8 cellular contexts compared by ENCODE assay signal in genomic region chr20:37096415-37097039, GRCh38. TPM values are rescaled to one million over a fixed set of nuclear protein-coding genes. Genes with fewer than 3 reads are reported as not detected.
DNase-seq lines count a peak whose midpoint lies in the region; ATAC-seq, FAIRE-seq and TF ChIP-seq lines count a peak whose summit lies in the region.

No MANE protein-coding gene starts in this region.

- peaks cover 33% of the 10 kb centered on the region for H3K4me1 Mint-ChIP-seq in activated B cell treated with CpG ODN at 0.5 μM for 24 hours

- CTCF ChIA-PET in activated B cell treated with CpG ODN at 0.5 μM for 24 hours (lab: Charles Lee): interaction anchor here (1.0 kb wide), 1 partner anchor 99 kb away, joined by 3 read pairs; no protein-coding TSS in a partner anchor

- H3K4me3 ChIP-seq in left ventricle myocardium inferior: peak overlapping the region; percentile 94
- peak overlapping the region; percentile 57 to 96 (median 79) for H3K4me3 ChIP-seq in right lobe of liver
- peak overlapping the region; percentile 59 to 74 for H3K4me3 ChIP-seq in vagina
- H3K4me3 ChIP-seq in small intestine (ENCODE audit: low read depth in 1 of 2, low read length in 2 of 2): peak overlapping the region in 1 of 2 donors; percentile 68

- peak overlapping the region; percentile 100 for H3K27ac Mint-ChIP-seq in activated B cell treated with CpG ODN at 0.5 μM for 24 hours

- H3K36me3 ChIP-seq in left ventricle myocardium inferior (no peaks in the 10 kb centered on the region), right lobe of liver (no peaks in the 10 kb centered on the region), vagina (no peaks in the 10 kb centered on the region), small intestine (ENCODE audit: control insufficient read depth in 2 of 2, insufficient read depth in 2 of 2, low read length in 2 of 2) (no peaks in the 10 kb centered on the region)

- intact Hi-C loops in left ventricle myocardium inferior (cut with micrococcal nuclease): no loop called here
- intact Hi-C loops in left ventricle myocardium superior (cut with micrococcal nuclease): no loop called here
- intact Hi-C loops in activated B cell treated with CpG ODN at 0.5 μM for 24 hours (cut with micrococcal nuclease): loop anchor here (1.0 to 5.0 kb wide), 4 partner anchors 83 to 432 kb away; partner anchors contain the start of genes MROH8, RPN2 and SAMHD1
- intact Hi-C loops in right lobe of liver (cut with DNase I): no loop called here
- intact Hi-C loops in vagina (cut with DNase I): no loop called here

- DNase-seq in left ventricle myocardium inferior: no peak
- no peak for DNase-seq in left ventricle myocardium superior
- no peak for DNase-seq in activated B cell treated with CpG ODN at 0.5 μM for 24 hours
- DNase-seq in right lobe of liver: no peak
- DNase-seq in vagina (ENCODE audit: extremely low spot score in 2 of 2): no peak
- DNase-seq in NCI-H1092 treated with DMSO at 0.1 percent for 48 hours (lab: John Stamatoyannopoulos, UW): no peak
- DNase-seq in small intestine: no peak

- no peaks in the 10 kb centered on the region for H3K9me3 Mint-ChIP-seq in activated B cell treated with CpG ODN at 0.5 μM for 24 hours

- FAIRE-seq in small intestine (lab: Jason Lieb, UNC): no peak

- POLR2A ChIA-PET in activated B cell treated with CpG ODN at 0.5 μM for 24 hours (lab: Charles Lee): interaction anchor here (0.5 to 1.8 kb wide), 10 partner anchors 13 to 1142 kb away, joined by 3 to 43 read pairs (median 4); partner anchors contain the start of genes MROH8, RPN2 and SCAND1

- no peak for TF ChIP-seq CTCF in left ventricle myocardium inferior (IDR thresholded peaks at IDR 0.05; ENCODE audit: borderline replicate concordance)
- TF ChIP-seq CTCF in activated B cell treated with CpG ODN at 0.5 μM for 24 hours (IDR thresholded peaks at IDR 0.05): no peak
- peak in 1 of 4 donors; percentile 3 for TF ChIP-seq CTCF in right lobe of liver (IDR thresholded peaks at IDR 0.05)
- TF ChIP-seq CTCF in vagina (IDR thresholded peaks at IDR 0.05): no peak

- ATAC-seq in left ventricle myocardium superior (no peak), activated B cell treated with CpG ODN at 0.5 μM for 24 hours (ENCODE audit: low read depth) (no peak), right lobe of liver (no peak), GM18861 (IDR thresholded peaks at IDR 0.05; ENCODE audit: unreplicated experiment) (no peak)

- H3K27me3 Mint-ChIP-seq in activated B cell treated with CpG ODN at 0.5 μM for 24 hours: no peaks in the 10 kb centered on the region

- WGBS in right lobe of liver (ENCODE audit: insufficient coverage, low coverage, low lambda C conversion rate, missing lambda C conversion rate): 66% methylated on average over 8 of the region's 11 CpGs
- WGBS in small intestine, 3 donors: 61 to 70% (median 67%) methylated on average over 11 of the region's 11 CpGs

- peaks cover 8% of the 10 kb centered on the region for H3K36me3 Mint-ChIP-seq in activated B cell treated with CpG ODN at 0.5 μM for 24 hours (ENCODE audit: low read depth)

- peaks cover 22% of the 10 kb centered on the region for H3K4me1 ChIP-seq in left ventricle myocardium inferior
- peaks cover 0 to 6% (median 0%) of the 10 kb centered on the region in 4 donors for H3K4me1 ChIP-seq in right lobe of liver
- peaks cover 12% of the 10 kb centered on the region for H3K4me1 ChIP-seq in vagina
- peaks cover 4 to 6% of the 10 kb centered on the region in 2 donors for H3K4me1 ChIP-seq in small intestine (ENCODE audit: control insufficient read depth in 2 of 2, insufficient read depth in 1 of 2, low read depth in 1 of 2, low read length in 1 of 2)

- no peak for TF ChIP-seq POLR2A in right lobe of liver (IDR thresholded peaks at IDR 0.05)
- no peak for TF ChIP-seq POLR2A in vagina (IDR thresholded peaks at IDR 0.05)

- H3K9me3 ChIP-seq in left ventricle myocardium inferior (replicated peaks): no peaks in the 10 kb centered on the region
- no peaks in the 10 kb centered on the region for H3K9me3 ChIP-seq in right lobe of liver
- H3K9me3 ChIP-seq in vagina: no peaks in the 10 kb centered on the region
- no peaks in the 10 kb centered on the region for H3K9me3 ChIP-seq in small intestine (ENCODE audit: control insufficient read depth, low read depth)

- peak overlapping the region; percentile 57 for H3K27ac ChIP-seq in left ventricle myocardium inferior (replicated peaks)
- H3K27ac ChIP-seq in right lobe of liver: no peak overlapping the region
- H3K27ac ChIP-seq in vagina: peak overlapping the region; percentile 70
- peak overlapping the region in 1 of 2 donors; percentile 82 for H3K27ac ChIP-seq in small intestine (ENCODE audit: low read depth in 1 of 2, low read length in 1 of 2)

- H3K27me3 ChIP-seq in left ventricle myocardium inferior (ENCODE audit: low read depth): no peaks in the 10 kb centered on the region
- H3K27me3 ChIP-seq in right lobe of liver: no peaks in the 10 kb centered on the region
- H3K27me3 ChIP-seq in vagina: no peaks in the 10 kb centered on the region
- H3K27me3 ChIP-seq in small intestine (ENCODE audit: control insufficient read depth in 2 of 2, insufficient read depth in 2 of 2, low read length in 2 of 2): no peaks in the 10 kb centered on the region

- H3K4me3 Mint-ChIP-seq in activated B cell treated with CpG ODN at 0.5 μM for 24 hours: peak overlapping the region; percentile 99

RNA-seq across cellular contexts. Expression of gene RBL1, which starts 0.7 kb away (rescaled TPM):
- total RNA-seq in left ventricle myocardium inferior: 4.7 TPM
- total RNA-seq in left ventricle myocardium superior: 4.9 TPM
- total RNA-seq in activated B cell treated with CpG ODN at 0.5 μM for 24 hours: 18.6 and 20.4 TPM in 2 replicates
- 1 to 10 TPM; 1.8 to 3.9 (median 2.2) TPM for total RNA-seq in right lobe of liver
- total RNA-seq in vagina: 15.0 TPM
- polyA plus RNA-seq in small intestine: 1 to 10 TPM in 2 of 3 donors, under 1 TPM in 1; 0.89 to 3.1 (median 1.1) TPM

Comparison
In these comparisons a context has a peak if more than half of its experiments do, and no peak if none do; other contexts are left out.
1. H3K27ac ChIP-seq: peak in left ventricle myocardium inferior (single experiment) and vagina (single experiment); none in right lobe of liver (0 of 3).